In genomic region chr11:70586261-70587094, GRCh38 we compare ENCODE assay signal across 23 cellular contexts.
"Had no signal": no experiment of that assay in that cellular context is flagged by ENCODE, and none has a peak within 500 bp of the region (broad histone marks: within the 10 kb centered on the region; RNA-seq: fewer than 3 reads in every experiment).

No MANE protein-coding gene starts in this region.

- DNase-seq: activated CD4-positive, alpha-beta T cell treated with anti-CD3 and anti-CD28 coated beads for 1 hour; activated CD4-positive, alpha-beta T cell treated with anti-CD3 and anti-CD28 coated beads, Interleukin-2, amount 50 U/mL, for 1 hour; activated CD8-positive, alpha-beta T cell treated with anti-CD3 and anti-CD28 coated beads, Interleukin-2, amount 10 ng/mL, durations not matched to agents 7 days and 5 days; activated naive CD4-positive, alpha-beta T cell; activated naive CD8-positive, alpha-beta T cell treated with anti-CD3 and anti-CD28 coated beads for 36 hours; activated T-cell treated with anti-CD3 and anti-CD28 coated beads, Interleukin-2, amount 50 U/mL, for 24 hours; colonic mucosa; effector memory CD8-positive, alpha-beta T cell; hypothalamus; naive thymus-derived CD4-positive, alpha-beta T cell; right cardiac atrium; stimulated activated CD4-positive, alpha-beta T cell treated with anti-CD3 and anti-CD28 coated beads, Interleukin-1b, Interleukin-23, amount 100 ng/mL, for 48 hours; stimulated activated naive CD8-positive, alpha-beta T cell treated with anti-CD3 and anti-CD28 coated beads, Interleukin-15, amount 100 ng/mL, for 72 hours; transverse colon; uterus had no signal

- H3K4me3 Mint-ChIP-seq: activated CD8-positive, alpha-beta T cell treated with anti-CD3 and anti-CD28 coated beads, Interleukin-2, amount 10 ng/mL, durations not matched to agents 7 days and 5 days; activated naive CD8-positive, alpha-beta T cell treated with anti-CD3 and anti-CD28 coated beads for 36 hours; activated T-cell treated with anti-CD3 and anti-CD28 coated beads, Interleukin-2, amount 50 U/mL, for 24 hours; central memory CD8-positive, alpha-beta T cell; effector memory CD8-positive, alpha-beta T cell; naive thymus-derived CD4-positive, alpha-beta T cell; neural crest cell; stimulated activated effector memory CD8-positive, alpha-beta T cell treated with anti-CD3 and anti-CD28 coated beads, Interleukin-12 subunit alpha, Interleukin-12 subunit beta, amount 100 ng/mL, for 72 hours; stimulated activated naive CD8-positive, alpha-beta T cell treated with anti-CD3 and anti-CD28 coated beads, Interleukin-15, amount 100 ng/mL, for 72 hours had no signal

- H3K27ac ChIP-seq: breast epithelium, colonic mucosa, dorsolateral prefrontal cortex, esophagus muscularis mucosa, psoas muscle, transverse colon, uterus had no signal

- H3K27ac Mint-ChIP-seq: activated CD8-positive, alpha-beta T cell treated with anti-CD3 and anti-CD28 coated beads, Interleukin-2, amount 10 ng/mL, durations not matched to agents 7 days and 5 days; activated naive CD8-positive, alpha-beta T cell treated with anti-CD3 and anti-CD28 coated beads for 36 hours; activated T-cell treated with anti-CD3 and anti-CD28 coated beads, Interleukin-2, amount 50 U/mL, for 24 hours; activated T-helper 2 cell treated with anti-CD3 and anti-CD28 coated beads, Interferon-gamma antibody, Interleukin-2, Interleukin-4, amounts not matched to agents 10 μg/mL and 5 μg/mL and 100 μg/mL, durations not matched to agents 14 hours and 24 hours and 36 hours; effector memory CD8-positive, alpha-beta T cell; naive thymus-derived CD4-positive, alpha-beta T cell; stimulated activated effector memory CD8-positive, alpha-beta T cell treated with anti-CD3 and anti-CD28 coated beads, Interleukin-12 subunit alpha, Interleukin-12 subunit beta, amount 100 ng/mL, for 72 hours; stimulated activated naive CD8-positive, alpha-beta T cell treated with anti-CD3 and anti-CD28 coated beads, Interleukin-15, amount 100 ng/mL, for 72 hours had no signal

- H3K36me3 Mint-ChIP-seq: activated naive CD8-positive, alpha-beta T cell treated with anti-CD3 and anti-CD28 coated beads for 36 hours; stimulated activated effector memory CD8-positive, alpha-beta T cell treated with anti-CD3 and anti-CD28 coated beads, Interleukin-12 subunit alpha, Interleukin-12 subunit beta, amount 100 ng/mL, for 72 hours had no signal

- H3K36me3 ChIP-seq: breast epithelium, colonic mucosa, esophagus muscularis mucosa, transverse colon, uterus had no signal

- ATAC-seq: activated CD8-positive, alpha-beta T cell treated with anti-CD3 and anti-CD28 coated beads, Interleukin-2, amount 10 ng/mL, durations not matched to agents 7 days and 5 days; effector memory CD8-positive, alpha-beta T cell; naive thymus-derived CD4-positive, alpha-beta T cell; psoas muscle; right cardiac atrium; stimulated activated effector memory CD8-positive, alpha-beta T cell treated with anti-CD3 and anti-CD28 coated beads, Interleukin-12 subunit alpha, Interleukin-12 subunit beta, amount 100 ng/mL, for 72 hours; stimulated activated naive CD8-positive, alpha-beta T cell treated with anti-CD3 and anti-CD28 coated beads, Interleukin-15, amount 100 ng/mL, for 72 hours had no signal

- H3K9me3 ChIP-seq: breast epithelium, colonic mucosa, esophagus muscularis mucosa, psoas muscle, transverse colon, uterus had no signal

- H3K9me3 Mint-ChIP-seq: activated T-cell treated with anti-CD3 and anti-CD28 coated beads, Interleukin-2, amount 50 U/mL, for 24 hours; activated T-helper 2 cell treated with anti-CD3 and anti-CD28 coated beads, Interferon-gamma antibody, Interleukin-2, Interleukin-4, amounts not matched to agents 10 μg/mL and 5 μg/mL and 100 μg/mL, durations not matched to agents 14 hours and 24 hours and 36 hours; central memory CD8-positive, alpha-beta T cell; effector memory CD8-positive, alpha-beta T cell; neural crest cell; stimulated activated effector memory CD8-positive, alpha-beta T cell treated with anti-CD3 and anti-CD28 coated beads, Interleukin-12 subunit alpha, Interleukin-12 subunit beta, amount 100 ng/mL, for 72 hours; stimulated activated naive CD8-positive, alpha-beta T cell treated with anti-CD3 and anti-CD28 coated beads, Interleukin-15, amount 100 ng/mL, for 72 hours had no signal

- H3K4me3 ChIP-seq: breast epithelium, colonic mucosa, esophagus muscularis mucosa, psoas muscle, transverse colon, uterus had no signal

- H3K4me1 ChIP-seq: breast epithelium, colonic mucosa, esophagus muscularis mucosa, psoas muscle, transverse colon, uterus had no signal

- H3K27me3 ChIP-seq: breast epithelium, colonic mucosa, dorsolateral prefrontal cortex, esophagus muscularis mucosa, transverse colon, uterus had no signal
